ENCODE assay signal across 1 cellular context in genomic region chr3:43692971-43693370, GRCh38.
TF ChIP-seq lines count a peak whose summit lies in the region.

No MANE protein-coding gene starts in this region.

TF ChIP-seq in H1, 55 proteins besides CTCF, POLR2A, EP300 and RAD21 (continued from another document):
- TF ChIP-seq JUND (IDR thresholded peaks at IDR 0.05; ENCODE audit: low read length) (no peak), ZNF274 (IDR thresholded peaks at IDR 0.05; ENCODE audit: borderline replicate concordance, extremely low read depth, low read length) (no peak), CREB1 (IDR thresholded peaks at IDR 0.05) (no peak), JUN (IDR thresholded peaks at IDR 0.05; ENCODE audit: low read depth, low read length) (no peak), CEBPB (IDR thresholded peaks at IDR 0.05; ENCODE audit: low read depth, low read length) (no peak), HDAC6 (IDR thresholded peaks at IDR 0.05; ENCODE audit: low read depth, low read length) (no peak), KDM5A (IDR thresholded peaks at IDR 0.05; ENCODE audit: low read length) (no peak), KDM1A (IDR thresholded peaks at IDR 0.05; ENCODE audit: borderline replicate concordance, low read length) (no peak), TEAD4 (IDR thresholded peaks at IDR 0.05; ENCODE audit: low read depth, low read length) (no peak), NRF1 (IDR thresholded peaks at IDR 0.05; ENCODE audit: low read depth, low read length) (no peak), SUZ12 (IDR thresholded peaks at IDR 0.05; ENCODE audit: low read length) (no peak), POLR2AphosphoS5 (IDR thresholded peaks at IDR 0.05; ENCODE audit: low read depth, low read length) (no peak), CBX8 (IDR thresholded peaks at IDR 0.05; ENCODE audit: borderline replicate concordance, low read depth, low read length) (no peak)
- TF ChIP-seq, protein P1, sequence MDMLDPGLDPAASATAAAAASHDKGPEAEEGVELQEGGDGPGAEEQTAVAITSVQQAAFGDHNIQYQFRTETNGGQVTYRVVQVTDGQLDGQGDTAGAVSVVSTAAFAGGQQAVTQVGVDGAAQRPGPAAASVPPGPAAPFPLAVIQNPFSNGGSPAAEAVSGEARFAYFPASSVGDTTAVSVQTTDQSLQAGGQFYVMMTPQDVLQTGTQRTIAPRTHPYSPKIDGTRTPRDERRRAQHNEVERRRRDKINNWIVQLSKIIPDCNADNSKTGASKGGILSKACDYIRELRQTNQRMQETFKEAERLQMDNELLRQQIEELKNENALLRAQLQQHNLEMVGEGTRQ (IDR thresholded peaks at IDR 0.05; ENCODE audit: low read length) = no peak
- TF ChIP-seq, protein P2, sequence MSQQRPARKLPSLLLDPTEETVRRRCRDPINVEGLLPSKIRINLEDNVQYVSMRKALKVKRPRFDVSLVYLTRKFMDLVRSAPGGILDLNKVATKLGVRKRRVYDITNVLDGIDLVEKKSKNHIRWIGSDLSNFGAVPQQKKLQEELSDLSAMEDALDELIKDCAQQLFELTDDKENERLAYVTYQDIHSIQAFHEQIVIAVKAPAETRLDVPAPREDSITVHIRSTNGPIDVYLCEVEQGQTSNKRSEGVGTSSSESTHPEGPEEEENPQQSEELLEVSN (IDR thresholded peaks at IDR 0.05) = no peak
